Comparison of ENCODE assay signal across 25 cellular contexts in genomic region chr13:113002891-113003290, GRCh38. TPM values are rescaled to one million over a fixed set of nuclear protein-coding genes. Genes with fewer than 3 reads are reported as not detected.
"Had no signal": no experiment of that assay in that cellular context is flagged by ENCODE, and none has a peak within 500 bp of the region (broad histone marks: within the 10 kb centered on the region; RNA-seq: fewer than 3 reads in every experiment).

No MANE protein-coding gene starts in this region.

- H3K27ac ChIP-seq: cardiac muscle cell, coronary artery, neural progenitor cell, vagina had no signal

- H2AFZ ChIP-seq: neural progenitor cell had no signal

- H3K4me1 ChIP-seq: adrenal gland had no signal

- H3K36me3 ChIP-seq: adrenal gland, cardiac muscle cell, gastrocnemius medialis, neural progenitor cell, vagina had no signal

- H3K9me3 Mint-ChIP-seq: activated naive CD4-positive, alpha-beta T cell treated with anti-CD3 and anti-CD28 coated beads for 36 hours; naive B cell had no signal

- H3K27me3 Mint-ChIP-seq: stimulated activated naive CD8-positive, alpha-beta T cell treated with anti-CD3 and anti-CD28 coated beads, Interleukin-15, Interleukin-2, amounts not matched to agents 100 ng/mL and 50 ng/mL, for 24 hours had no signal

- DNase-seq: activated CD4-positive, alpha-beta T cell treated with anti-CD3 and anti-CD28 coated beads for 4 hours; activated CD4-positive, alpha-beta T cell treated with anti-CD3 and anti-CD28 coated beads, Interleukin-2, amount 50 U/mL, for 48 hours; activated CD8-positive, alpha-beta memory T cell treated with anti-CD3 and anti-CD28 coated beads for 24 hours; activated effector memory CD4-positive, alpha-beta T cell treated with anti-CD3 and anti-CD28 coated beads, Interleukin-2, amount 50 U/mL, for 16 hours; activated naive CD4-positive, alpha-beta T cell treated with anti-CD3 and anti-CD28 coated beads for 36 hours; activated naive CD8-positive, alpha-beta T cell treated with anti-CD3 and anti-CD28 coated beads for 36 hours; aorta; cerebellar nuclear complex; effector memory CD8-positive, alpha-beta T cell; erythroblast; gastrocnemius medialis; kidney; mammary epithelial cell; naive B cell; stimulated activated CD4-positive, alpha-beta T cell treated with anti-CD3 and anti-CD28 coated beads, Interleukin-4, amount 100 ng/mL, for 1 hour; T-helper 1 cell had no signal

- H3K36me3 Mint-ChIP-seq: naive B cell had no signal

- H3K9me3 ChIP-seq: adrenal gland, body of pancreas, gastrocnemius medialis, upper lobe of left lung, vagina had no signal

- H3K27me3 ChIP-seq: adrenal gland, body of pancreas, cardiac muscle cell, neural progenitor cell, upper lobe of left lung, vagina had no signal

- H3K4me3 ChIP-seq: adrenal gland, body of pancreas, cardiac muscle cell, coronary artery, gastrocnemius medialis, neural progenitor cell, vagina had no signal

- H3K9ac ChIP-seq: neural progenitor cell had no signal

- H3K4me3 Mint-ChIP-seq: activated naive CD4-positive, alpha-beta T cell treated with anti-CD3 and anti-CD28 coated beads for 36 hours; activated naive CD8-positive, alpha-beta T cell treated with anti-CD3 and anti-CD28 coated beads for 36 hours; activated T-helper 1 cell treated with anti-CD3 and anti-CD28 coated beads, Interleukin-12 subunit alpha, Interleukin-12 subunit beta, Interleukin-2, Interleukin-4 antibody, amounts not matched to agents 30 ng/mL and 10 ng/mL and 1 ng/mL, durations not matched to agents 14 hours and 24 hours and 36 hours; effector memory CD8-positive, alpha-beta T cell; naive B cell; stimulated activated naive CD8-positive, alpha-beta T cell treated with anti-CD3 and anti-CD28 coated beads, Interleukin-15, Interleukin-2, amounts not matched to agents 100 ng/mL and 50 ng/mL, for 24 hours had no signal

- ATAC-seq: effector memory CD8-positive, alpha-beta T cell; gastrocnemius medialis had no signal

- H3K27ac Mint-ChIP-seq: activated naive CD4-positive, alpha-beta T cell treated with anti-CD3 and anti-CD28 coated beads for 36 hours; activated naive CD8-positive, alpha-beta T cell treated with anti-CD3 and anti-CD28 coated beads for 36 hours; activated T-helper 1 cell treated with anti-CD3 and anti-CD28 coated beads, Interleukin-12 subunit alpha, Interleukin-12 subunit beta, Interleukin-2, Interleukin-4 antibody, amounts not matched to agents 30 ng/mL and 10 ng/mL and 1 ng/mL, durations not matched to agents 14 hours and 24 hours and 36 hours; stimulated activated naive CD8-positive, alpha-beta T cell treated with anti-CD3 and anti-CD28 coated beads, Interleukin-15, Interleukin-2, amounts not matched to agents 100 ng/mL and 50 ng/mL, for 24 hours had no signal

RNA-seq across cellular contexts. Expression of gene MCF2L, which starts 33.9 kb away (rescaled TPM):
- total RNA-seq: activated T-helper 1 cell treated with anti-CD3 and anti-CD28 coated beads, Interleukin-12 subunit alpha, Interleukin-12 subunit beta, Interleukin-2, Interleukin-4 antibody, amounts not matched to agents 30 ng/mL and 10 ng/mL and 1 ng/mL, durations not matched to agents 14 hours and 24 hours and 36 hours had no signal
